11 cellular contexts compared by ENCODE assay signal in genomic region chr10:62831346-62831745, GRCh38. TPM values are rescaled to one million over a fixed set of nuclear protein-coding genes. Genes with fewer than 3 reads are reported as not detected.
A peak's percentile ranks its signal among the peaks of the same experiment; 100 is the strongest.
DNase-seq lines count a peak whose midpoint lies in the region; ATAC-seq, FAIRE-seq and TF ChIP-seq lines count a peak whose summit lies in the region.
"Had no signal": no experiment of that assay in that cellular context is flagged by ENCODE, and none has a peak within 500 bp of the region (broad histone marks: within the 10 kb centered on the region; RNA-seq: fewer than 3 reads in every experiment).

No MANE protein-coding gene starts in this region.

- no peak overlapping the region for H3K4me2 ChIP-seq in fibroblast of lung (ENCODE audit: extremely low read depth, insufficient read depth, low read length)

- peak; percentile 49 for ATAC-seq in GM19395 (IDR thresholded peaks at IDR 0.05; ENCODE audit: unreplicated experiment)
- no peak for ATAC-seq in natural killer cell treated with Interleukin-12 subunit alpha and Interleukin-12 subunit beta and Interleukin-15 and Interleukin-18, amount 100 ng/mL, for 72 hours
- ATAC-seq: activated naive CD4-positive, alpha-beta T cell treated with anti-CD3 and anti-CD28 coated beads, Interleukin-2, amount 50 U/mL, for 72 hours had no signal

- H4K20me1 ChIP-seq in fibroblast of lung (ENCODE audit: control insufficient read depth, extremely low read depth, insufficient read depth, low read length): no peaks in the 10 kb centered on the region

- TF ChIP-seq CTCF in fibroblast of lung (conservative IDR thresholded peaks at IDR 0.05 in 1 of 2, IDR thresholded peaks at IDR 0.05 in 1 of 2; ENCODE audit: low read depth in 1 of 2, low read length in 2 of 2): no peak
- TF ChIP-seq CTCF in GM10248 (IDR thresholded peaks at IDR 0.05; ENCODE audit: control extremely low read depth, extremely low read depth, low read depth, missing control alignments): no peak

- CTCF ChIA-PET in GM10248 (lab: Yijun Ruan, JAX): interaction anchor here (0.9 to 8.4 kb wide), 13 partner anchors 12 to 324 kb away, joined by 3 to 67 read pairs (median 3); partner anchors contain the start of gene EGR2

- H3K9me3 Mint-ChIP-seq in natural killer cell treated with Interleukin-12 subunit alpha and Interleukin-12 subunit beta and Interleukin-15 and Interleukin-18, amount 100 ng/mL, for 72 hours: no peaks in the 10 kb centered on the region
- H3K9me3 Mint-ChIP-seq: activated naive CD4-positive, alpha-beta T cell treated with anti-CD3 and anti-CD28 coated beads, Interleukin-2, amount 50 U/mL, for 72 hours had no signal

- peaks cover 5% of the 10 kb centered on the region for H3K4me1 ChIP-seq in fibroblast of lung (ENCODE audit: control insufficient read depth, extremely low read depth, insufficient read depth, low read length)

- FAIRE-seq in urothelium cell line (lab: Jason Lieb, UNC): peak; percentile 20
- FAIRE-seq: small intestine had no signal

- H3K9ac ChIP-seq in fibroblast of lung (ENCODE audit: insufficient read depth, low read length): no peak overlapping the region

- H3K9me3 ChIP-seq in MG63 (no peaks in the 10 kb centered on the region), fibroblast of lung (ENCODE audit: control insufficient read depth, insufficient read depth, low read depth, low read length) (no peaks in the 10 kb centered on the region)

- no peaks in the 10 kb centered on the region for H3K36me3 Mint-ChIP-seq in natural killer cell treated with Interleukin-12 subunit alpha and Interleukin-12 subunit beta and Interleukin-15 and Interleukin-18, amount 100 ng/mL, for 72 hours
- H3K36me3 Mint-ChIP-seq: activated naive CD4-positive, alpha-beta T cell treated with anti-CD3 and anti-CD28 coated beads, Interleukin-2, amount 50 U/mL, for 72 hours had no signal

- no peak overlapping the region for H2AFZ ChIP-seq in fibroblast of lung (ENCODE audit: low read length)

- no peak overlapping the region for H3K27ac Mint-ChIP-seq in natural killer cell treated with Interleukin-12 subunit alpha and Interleukin-12 subunit beta and Interleukin-15 and Interleukin-18, amount 100 ng/mL, for 72 hours
- H3K27ac Mint-ChIP-seq: activated naive CD4-positive, alpha-beta T cell treated with anti-CD3 and anti-CD28 coated beads, Interleukin-2, amount 50 U/mL, for 72 hours had no signal

- no peaks in the 10 kb centered on the region for H3K27me3 ChIP-seq in MG63
- no peaks in the 10 kb centered on the region for H3K27me3 ChIP-seq in fibroblast of lung (ENCODE audit: control insufficient read depth, insufficient read depth, low read length)

- no peaks in the 10 kb centered on the region for H3K79me2 ChIP-seq in fibroblast of lung (ENCODE audit: control insufficient read depth, insufficient read depth, low read length)

- H3K36me3 ChIP-seq in MG63 (no peaks in the 10 kb centered on the region), fibroblast of lung (ENCODE audit: control insufficient read depth, insufficient read depth, low read length) (no peaks in the 10 kb centered on the region)
- H3K36me3 ChIP-seq: WERI-Rb-1 had no signal

- no peak overlapping the region for H3K4me3 ChIP-seq in MG63
- no peak overlapping the region for H3K4me3 ChIP-seq in fibroblast of lung (replicated peaks in 1 of 4; ENCODE audit: control extremely low read depth in 1 of 4, insufficient read depth in 1 of 4, low read depth in 3 of 4, low read length in 4 of 4)

- no peak overlapping the region for H3K4me3 Mint-ChIP-seq in natural killer cell treated with Interleukin-12 subunit alpha and Interleukin-12 subunit beta and Interleukin-15 and Interleukin-18, amount 100 ng/mL, for 72 hours

- peaks cover 5 to 7% of the 10 kb centered on the region in 2 donors for H3K27me3 Mint-ChIP-seq in natural killer cell treated with Interleukin-12 subunit alpha and Interleukin-12 subunit beta and Interleukin-15 and Interleukin-18, amount 100 ng/mL, for 72 hours

- no peaks in the 10 kb centered on the region for H3K4me1 Mint-ChIP-seq in natural killer cell treated with Interleukin-12 subunit alpha and Interleukin-12 subunit beta and Interleukin-15 and Interleukin-18, amount 100 ng/mL, for 72 hours (ENCODE audit: low read depth in 2 of 2)

- H3K27ac ChIP-seq in fibroblast of lung (ENCODE audit: insufficient read depth, low read length): no peak overlapping the region
- H3K27ac ChIP-seq: WERI-Rb-1 had no signal

- POLR2A ChIA-PET in GM10248 (lab: Yijun Ruan, JAX): interaction anchor here (0.6 to 1.0 kb wide), 2 partner anchors 14 to 21 kb away, joined by 3 to 9 read pairs; no protein-coding TSS in a partner anchor

- DNase-seq in MG63 (peak; percentile 52), fibroblast of lung (ENCODE audit: low read depth in 2 of 2) (peak; percentile 67 to 99), urothelium cell line (ENCODE audit: low spot score) (peak; percentile 76), NCI-H748 treated with DMSO at 0.1 percent for 48 hours (lab: John Stamatoyannopoulos, UW) (no peak), GM10248 (ENCODE audit: extremely low spot score) (no peak)
- no peak for DNase-seq in natural killer cell treated with Interleukin-12 subunit alpha and Interleukin-12 subunit beta and Interleukin-15 and Interleukin-18, amount 100 ng/mL, for 72 hours (ENCODE audit: low spot score)
- DNase-seq: erythroblast, small intestine, WERI-Rb-1 had no signal

RNA-seq across cellular contexts. Expression of gene EGR2, which starts 15.2 kb away (rescaled TPM):
- total RNA-seq in MG63 (2014; rRNA removed; shearing (Covaris generic); ENCODE audit: low replicate concordance): 0.56 TPM in 1 of 2 replicates, not detected in the other
- total RNA-seq in fibroblast of lung: 0.33 and 2.1 TPM in 2 replicates
- 0.08 and 0.21 TPM in 2 replicates for polyA plus RNA-seq in fibroblast of lung
- polyA plus RNA-seq in fibroblast of lung (2012): 0.09 and 0.40 TPM in 2 replicates
- 0.37 TPM in 1 of 2 replicates, not detected in the other for polyA minus RNA-seq in fibroblast of lung (ENCODE audit: low replicate concordance)
- total RNA-seq in natural killer cell treated with Interleukin-12 subunit alpha and Interleukin-12 subunit beta and Interleukin-15 and Interleukin-18, amount 100 ng/mL, for 72 hours: 100 to 1,000 TPM in 1 of 2 donors, 10 to 100 TPM in 1; 14.3 to 116 TPM

RNA-seq across cellular contexts. Expression of gene ADO, which starts 26.8 kb away (rescaled TPM):
- total RNA-seq in MG63 (2014; rRNA removed; shearing (Covaris generic); ENCODE audit: low replicate concordance): 20.2 and 20.8 TPM in 2 replicates
- total RNA-seq in fibroblast of lung: 20.6 and 23.9 TPM in 2 replicates
- polyA plus RNA-seq in fibroblast of lung: 12.5 and 13.2 TPM in 2 replicates
- polyA plus RNA-seq in fibroblast of lung (2012): 10.9 and 11.1 TPM in 2 replicates
- 5.0 and 5.4 TPM in 2 replicates for polyA minus RNA-seq in fibroblast of lung (ENCODE audit: low replicate concordance)
- total RNA-seq in natural killer cell treated with Interleukin-12 subunit alpha and Interleukin-12 subunit beta and Interleukin-15 and Interleukin-18, amount 100 ng/mL, for 72 hours: 10 to 100 TPM; 26.3 to 49.2 TPM

Comparison
In these comparisons a context has a peak if more than half of its experiments do, and no peak if none do; other contexts are left out.
1. DNase-seq: peak in MG63 (single experiment), fibroblast of lung (2 of 2) and urothelium cell line (single experiment); none in natural killer cell treated with Interleukin-12 subunit alpha and Interleukin-12 subunit beta and Interleukin-15 and Interleukin-18, amount 100 ng/mL, for 72 hours (single experiment), NCI-H748 treated with DMSO at 0.1 percent for 48 hours (single experiment) and GM10248 (single experiment).